In genomic region chr9:110196084-110196499, GRCh38 we compare ENCODE assay signal across 4 cellular contexts. TPM values are rescaled to one million over a fixed set of nuclear protein-coding genes. Genes with fewer than 3 reads are reported as not detected.
"Had no signal": no experiment of that assay in that cellular context is flagged by ENCODE, and none has a peak within 500 bp of the region (broad histone marks: within the 10 kb centered on the region; RNA-seq: fewer than 3 reads in every experiment).

No MANE protein-coding gene starts in this region.

RNA-seq across cellular contexts. Expression of gene C9orf152, which starts 11.9 kb away (rescaled TPM):
- total RNA-seq: GM23338, H1, H9 had no signal
- polyA plus RNA-seq: GM23338, H1, IgD-negative memory B cell had no signal
